ENCODE assay signal across 8 cellular contexts in the genomic region with DNA sequence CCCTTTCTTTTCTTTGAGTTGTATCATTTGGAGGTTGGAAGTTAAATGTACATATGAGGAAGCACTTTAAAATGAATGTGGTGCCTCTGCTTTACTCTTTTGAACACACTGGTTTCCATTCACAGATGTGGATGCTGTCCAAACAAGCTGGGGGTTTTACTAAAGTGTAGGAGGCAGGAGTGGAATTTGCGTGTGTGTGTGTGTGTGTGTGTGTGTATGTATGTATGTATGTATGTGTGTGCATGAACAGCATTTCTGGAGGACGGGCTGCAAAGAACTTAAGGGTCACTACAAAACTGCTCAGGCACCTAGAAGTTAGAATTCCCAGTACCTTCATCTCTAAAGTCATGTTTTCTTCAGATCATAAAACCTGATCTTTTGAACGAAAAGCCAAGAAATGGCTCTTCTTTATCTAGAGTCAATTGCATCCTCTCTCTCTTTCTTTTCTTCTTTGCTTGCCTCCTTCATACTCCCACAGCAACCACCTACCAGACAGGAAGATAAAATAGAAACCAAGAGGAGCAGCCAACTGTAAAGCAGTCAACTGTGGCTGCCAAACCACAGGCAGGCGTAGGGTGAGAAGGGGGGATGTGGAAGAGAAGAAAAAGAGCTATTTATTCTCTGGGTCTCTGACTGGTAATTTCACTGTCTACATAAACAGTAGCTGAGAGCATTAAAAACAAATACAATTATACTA.
A peak's percentile ranks its signal among the peaks of the same experiment; 100 is the strongest.
DNase-seq lines count a peak whose midpoint lies in the region; ATAC-seq and TF ChIP-seq lines count a peak whose summit lies in the region.

No MANE protein-coding gene starts in this region.

- POLR2A ChIA-PET in RWPE1 (lab: Yijun Ruan, JAX; ENCODE audit: low non-redundant PET) = no interaction called here

- no peaks in the 10 kb centered on the region for H3K36me3 Mint-ChIP-seq in natural killer cell

- H3K4me3 Mint-ChIP-seq in natural killer cell = peak overlapping the region; percentile 65

- H3K27ac Mint-ChIP-seq in natural killer cell = peak overlapping the region in 1 of 2 donors; percentile 42

- peak overlapping the region in 9 of 11 experiments; percentile 33 to 84 (median 75); a peak in 18 of 22 replicates for H3K27ac ChIP-seq in BLaER1 treated with 17β-estradiol and CSF1 and Interleukin-3, amounts not matched to agents 10 nM and 100 nM
- H3K27ac ChIP-seq in coronary artery (no peak overlapping the region), RWPE1 (no peak overlapping the region)

- peaks cover 17 to 21% (median 19%) of the 10 kb centered on the region in 11 experiments for H3K9me3 ChIP-seq in BLaER1 treated with 17β-estradiol and CSF1 and Interleukin-3, amounts not matched to agents 10 nM and 100 nM (replicated peaks in 1 of 11)

- peak overlapping the region in 7 of 10 experiments; percentile 10 to 40 (median 27); a peak in 9 of 20 replicates for H3K4me3 ChIP-seq in BLaER1 treated with 17β-estradiol and CSF1 and Interleukin-3, amounts not matched to agents 10 nM and 100 nM
- no peak overlapping the region for H3K4me3 ChIP-seq in coronary artery

- H3K4me1 ChIP-seq in BLaER1 treated with 17β-estradiol and CSF1 and Interleukin-3, amounts not matched to agents 10 nM and 100 nM = peaks cover 43 to 72% (median 57%) of the 10 kb centered on the region in 10 experiments

- peaks cover 32 to 33% of the 10 kb centered on the region in 2 donors for H3K4me1 Mint-ChIP-seq in natural killer cell

- CTCF ChIA-PET in RWPE1 (lab: Yijun Ruan, JAX) = interaction anchor here (0.6 kb wide), 2 partner anchors 116 to 380 kb away, joined by 3 to 4 read pairs; no protein-coding TSS in a partner anchor

- TF ChIP-seq CTCF in natural killer cell (IDR thresholded peaks at IDR 0.05) (no peak), coronary artery (IDR thresholded peaks at IDR 0.05) (no peak), RWPE1 (conservative IDR thresholded peaks at IDR 0.05; ENCODE audit: low read depth) (no peak)

- no peaks in the 10 kb centered on the region for H3K9me3 Mint-ChIP-seq in natural killer cell

- peak; percentile 40 for DNase-seq in activated CD4-positive, alpha-beta T cell treated with anti-CD3 and anti-CD28 coated beads for 48 hours
- no peak for DNase-seq in natural killer cell
- DNase-seq in cortex of kidney (lab: John Stamatoyannopoulos, UW) = no peak
- DNase-seq in coronary artery (ENCODE audit: low spot score) = no peak
- DNase-seq in RWPE1 (ENCODE audit: low spot score) = no peak

- H3K4me2 ChIP-seq in BLaER1 treated with 17β-estradiol and CSF1 and Interleukin-3, amounts not matched to agents 10 nM and 100 nM = peak overlapping the region; percentile 63 to 86 (median 80)

- H4K20me1 ChIP-seq in BLaER1 treated with 17β-estradiol and CSF1 and Interleukin-3, amounts not matched to agents 10 nM and 100 nM = no peaks in the 10 kb centered on the region

- intact Hi-C loops in natural killer cell (cut with micrococcal nuclease) = loop anchor here (5.0 kb wide), 1 partner anchor 176 kb away; the partner anchor contains the start of gene RASGEF1B

- H3K36me3 ChIP-seq in BLaER1 treated with 17β-estradiol and CSF1 and Interleukin-3, amounts not matched to agents 10 nM and 100 nM = no peaks in the 10 kb centered on the region

- H3K27me3 ChIP-seq in BLaER1 treated with 17β-estradiol and CSF1 and Interleukin-3, amounts not matched to agents 10 nM and 100 nM = no peaks in the 10 kb centered on the region

- peaks cover 27 to 37% of the 10 kb centered on the region in 2 donors for H3K27me3 Mint-ChIP-seq in natural killer cell (ENCODE audit: low read depth in 2 of 2)

- ATAC-seq in GM19372 (IDR thresholded peaks at IDR 0.05; ENCODE audit: low read depth, unreplicated experiment) (peak; percentile 82), HG03342 (IDR thresholded peaks at IDR 0.05; ENCODE audit: unreplicated experiment) (peak; percentile 95), natural killer cell (peak; percentile 81 to 96 (median 91))

- H3K9ac ChIP-seq in BLaER1 treated with 17β-estradiol and CSF1 and Interleukin-3, amounts not matched to agents 10 nM and 100 nM = peak overlapping the region in 8 of 11 experiments; percentile 49 to 72 (median 58); a peak in 16 of 22 replicates

Comparison
In these comparisons a context has a peak if more than half of its experiments do, and no peak if none do; other contexts are left out.
1. H3K27ac ChIP-seq: peak in BLaER1 treated with 17β-estradiol and CSF1 and Interleukin-3, amounts not matched to agents 10 nM and 100 nM (9 of 11); none in coronary artery (0 of 2) and RWPE1 (single experiment).
2. Peak in every context shown above with its lines, with median percentiles within 50 percentile points of each other: ATAC-seq.